Comparison of ENCODE assay signal across 8 cellular contexts in the genomic region with DNA sequence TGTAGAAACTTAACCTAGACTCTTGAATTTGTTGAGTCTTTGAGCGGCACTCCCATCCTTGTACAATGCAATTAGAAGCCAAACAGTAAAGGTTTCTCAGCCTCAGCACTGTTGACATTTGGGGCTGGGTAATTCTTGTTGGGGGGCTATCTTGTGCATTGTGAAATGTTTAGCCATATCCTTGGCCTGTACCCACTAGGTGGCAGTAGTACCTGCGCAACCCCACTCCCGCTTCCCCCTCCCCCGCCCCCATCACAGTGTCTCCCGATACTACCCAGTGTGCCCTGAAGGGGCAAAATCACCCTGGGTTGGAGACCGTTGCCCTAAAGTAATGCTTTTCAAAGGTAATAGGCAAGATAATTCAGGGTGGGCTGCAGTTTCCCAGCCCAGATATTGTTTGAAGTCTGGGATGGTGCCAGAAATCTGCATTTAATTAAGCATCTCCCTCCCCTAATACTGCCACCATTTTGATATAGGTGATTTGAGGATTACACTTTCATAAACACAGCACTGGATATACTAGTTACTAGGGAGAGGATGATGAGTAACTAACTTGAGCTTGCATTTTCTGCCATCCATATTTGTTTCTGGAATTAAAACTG. TPM values are rescaled to one million over a fixed set of nuclear protein-coding genes. Genes with fewer than 3 reads are reported as not detected.
DNase-seq lines count a peak whose midpoint lies in the region; ATAC-seq and FAIRE-seq lines count a peak whose summit lies in the region.

No MANE protein-coding gene starts in this region.

- no peak overlapping the region for H4K91ac ChIP-seq in trophoblast cell (ENCODE audit: low read depth, low read length)

- no peak overlapping the region for H2BK120ac ChIP-seq in trophoblast cell (ENCODE audit: insufficient read depth, low read length, poor library complexity)

- H3K4me1 ChIP-seq in Karpas-422 (ENCODE audit: low read length) (peaks cover 50% of the 10 kb centered on the region), trophoblast cell (ENCODE audit: control insufficient read depth in 1 of 2, insufficient read depth in 2 of 2, low read length in 2 of 2) (peaks cover 2 to 8% of the 10 kb centered on the region in 2 experiments)

- ATAC-seq in GM21737 (IDR thresholded peaks at IDR 0.05; ENCODE audit: unreplicated experiment) = no peak

- peaks cover 25% of the 10 kb centered on the region; the same call in 1 of the 2 replicates for H3K36me3 ChIP-seq in Karpas-422 (ENCODE audit: insufficient read depth, low read length)
- peaks cover 13 to 27% of the 10 kb centered on the region in 2 experiments for H3K36me3 ChIP-seq in trophoblast cell (ENCODE audit: control insufficient read depth in 1 of 2, insufficient read depth in 2 of 2, low read length in 2 of 2)

- H3K27ac ChIP-seq in Karpas-422 (ENCODE audit: low read length) (peak overlapping the region; percentile 32; the same call in 1 of the 2 replicates), trophoblast cell (ENCODE audit: low read depth, low read length) (no peak overlapping the region)

- no CpG with 5 or more reads among the region's 6 CpGs for WGBS in trophoblast cell (ENCODE audit: extremely low coverage, insufficient coverage, insufficient read length)

- peaks cover 5% of the 10 kb centered on the region for H3K79me1 ChIP-seq in trophoblast cell (ENCODE audit: low read length)

- H4K20me1 ChIP-seq in Karpas-422 (ENCODE audit: insufficient read depth, low read depth, low read length) = peaks cover 17% of the 10 kb centered on the region; the same call in 1 of the 2 replicates

- H4K12ac ChIP-seq in trophoblast cell (ENCODE audit: low read depth, low read length) = no peak overlapping the region

- no peak overlapping the region for H3K23ac ChIP-seq in trophoblast cell (ENCODE audit: low read length)

- no peaks in the 10 kb centered on the region for H3K9me2 ChIP-seq in Karpas-422 (replicated peaks; ENCODE audit: insufficient read depth, low read length)

- FAIRE-seq in urothelium cell line (lab: Jason Lieb, UNC) = no peak

- H3K4me2 ChIP-seq in Karpas-422 (ENCODE audit: low read depth, low read length, poor library complexity, severe bottlenecking) (peak overlapping the region; percentile 98), trophoblast cell (ENCODE audit: low read length) (peak overlapping the region; percentile 48)

- H3K27me3 ChIP-seq in Karpas-422 (ENCODE audit: low read length) (no peaks in the 10 kb centered on the region), trophoblast cell (ENCODE audit: insufficient read depth, low read length) (no peaks in the 10 kb centered on the region)

- no peak overlapping the region for H3K4ac ChIP-seq in trophoblast cell (ENCODE audit: low read depth, low read length)

- H3K9me3 ChIP-seq in Karpas-422 (ENCODE audit: low read length) (no peaks in the 10 kb centered on the region), trophoblast cell (ENCODE audit: insufficient read depth, low read depth, low read length) (no peaks in the 10 kb centered on the region)

- H3K4me3 ChIP-seq in Karpas-422 (ENCODE audit: low read length) (peak overlapping the region; percentile 98), trophoblast cell (ENCODE audit: low read depth, low read length) (no peak overlapping the region)

- peaks cover 57% of the 10 kb centered on the region for H3K79me2 ChIP-seq in Karpas-422 (ENCODE audit: low read length)
- peaks cover 8% of the 10 kb centered on the region for H3K79me2 ChIP-seq in trophoblast cell (ENCODE audit: control insufficient read depth, insufficient read depth, low read length, poor library complexity)

- no peak overlapping the region for H2BK5ac ChIP-seq in trophoblast cell (ENCODE audit: low read depth, low read length, poor library complexity)

- DNase-seq in DMS114 treated with DMSO at 0.1 percent for 48 hours (lab: John Stamatoyannopoulos, UW; ENCODE audit: unreplicated experiment) (peak; percentile 64), Karpas-422 (peak; percentile 93), SHP77 treated with DMSO at 0.1 percent for 48 hours (lab: John Stamatoyannopoulos, UW) (peak; percentile 34), foreskin melanocyte (peak; percentile 40), trophoblast cell (peak in 1 of 2 donors; percentile 50), urothelium cell line (ENCODE audit: low spot score) (peak; percentile 81)
- DNase-seq in activated effector memory CD4-positive, alpha-beta T cell treated with anti-CD3 and anti-CD28 coated beads, Interleukin-2, amount 50 U/mL, for 16 hours = peak; percentile 88

- H3K14ac ChIP-seq in trophoblast cell (ENCODE audit: low read length) = no peak overlapping the region

- no peak overlapping the region for H3K18ac ChIP-seq in trophoblast cell (ENCODE audit: low read length)

- H3K9ac ChIP-seq in Karpas-422 (ENCODE audit: low read length) = peak overlapping the region; percentile 92
- no peak overlapping the region for H3K9ac ChIP-seq in trophoblast cell (ENCODE audit: low read length)

- H2AK5ac ChIP-seq in trophoblast cell (ENCODE audit: low read length) = no peak overlapping the region

- no peak overlapping the region for H2AFZ ChIP-seq in Karpas-422 (ENCODE audit: low read length)
- no peak overlapping the region for H2AFZ ChIP-seq in trophoblast cell (ENCODE audit: insufficient read depth, low read length, poor library complexity)

- H2BK12ac ChIP-seq in trophoblast cell (ENCODE audit: low read length) = no peak overlapping the region

- H4K8ac ChIP-seq in trophoblast cell (ENCODE audit: low read depth, low read length) = no peak overlapping the region

RNA-seq across cellular contexts. Expression of gene COX6A1, which starts 1.8 kb away (rescaled TPM):
- total RNA-seq in Karpas-422 (2014; rRNA removed; shearing (Covaris generic); ENCODE audit: low replicate concordance) = 542 and 565 TPM in 2 replicates
- 832 and 878 TPM in 2 replicates for polyA plus RNA-seq in trophoblast cell (2013)

RNA-seq across cellular contexts. Expression of gene TRIAP1, which starts 6.4 kb away (rescaled TPM):
- 15.6 and 26.1 TPM in 2 replicates for total RNA-seq in Karpas-422 (2014; rRNA removed; shearing (Covaris generic); ENCODE audit: low replicate concordance)
- 63.0 and 63.9 TPM in 2 replicates for polyA plus RNA-seq in trophoblast cell (2013)

RNA-seq across cellular contexts. Expression of gene GATC, which starts 6.5 kb away (rescaled TPM):
- 18.7 and 21.9 TPM in 2 replicates for total RNA-seq in Karpas-422 (2014; rRNA removed; shearing (Covaris generic); ENCODE audit: low replicate concordance)
- 18.2 and 18.5 TPM in 2 replicates for polyA plus RNA-seq in trophoblast cell (2013)

RNA-seq across cellular contexts. Expression of gene SRSF9, which starts 29.8 kb away (rescaled TPM):
- total RNA-seq in Karpas-422 (2014; rRNA removed; shearing (Covaris generic); ENCODE audit: low replicate concordance) = 158 and 213 TPM in 2 replicates
- polyA plus RNA-seq in trophoblast cell (2013) = 217 and 221 TPM in 2 replicates

RNA-seq across cellular contexts. Expression of gene DYNLL1, which starts 56.2 kb away (rescaled TPM):
- 237 and 308 TPM in 2 replicates for total RNA-seq in Karpas-422 (2014; rRNA removed; shearing (Covaris generic); ENCODE audit: low replicate concordance)
- 658 and 709 TPM in 2 replicates for polyA plus RNA-seq in trophoblast cell (2013)
